In genomic region chr21:44953628-44954021, GRCh38 we compare ENCODE assay signal across 23 cellular contexts. TPM values are rescaled to one million over a fixed set of nuclear protein-coding genes. Genes with fewer than 3 reads are reported as not detected.
DNase-seq lines count a peak whose midpoint lies in the region; ATAC-seq and TF ChIP-seq lines count a peak whose summit lies in the region.
"Had no signal": no experiment of that assay in that cellular context is flagged by ENCODE, and none has a peak within 500 bp of the region (broad histone marks: within the 10 kb centered on the region; RNA-seq: fewer than 3 reads in every experiment).

No MANE protein-coding gene starts in this region.

- no peak for TF ChIP-seq CTCF in ascending aorta (IDR thresholded peaks at IDR 0.05)
- no peak for TF ChIP-seq CTCF in right atrium auricular region (IDR thresholded peaks at IDR 0.05)
- TF ChIP-seq CTCF in prostate gland (IDR thresholded peaks at IDR 0.05) = no peak

- WGBS in prostate gland = 89% methylated on average over 9 of the region's 13 CpGs

- H3K9me3 ChIP-seq in ascending aorta = no peaks in the 10 kb centered on the region
- no peaks in the 10 kb centered on the region for H3K9me3 ChIP-seq in right atrium auricular region
- no peaks in the 10 kb centered on the region for H3K9me3 ChIP-seq in skeletal muscle tissue (ENCODE audit: control insufficient read depth in 3 of 3, low read length in 3 of 3)
- H3K9me3 ChIP-seq in prostate gland = no peaks in the 10 kb centered on the region
- H3K9me3 ChIP-seq: sigmoid colon had no signal

- peaks cover 0 to 5% of the 10 kb centered on the region in 2 donors for H3K36me3 ChIP-seq in ascending aorta
- H3K36me3 ChIP-seq in right atrium auricular region = no peaks in the 10 kb centered on the region
- peaks cover 3 to 10% (median 5%) of the 10 kb centered on the region in 3 donors for H3K36me3 ChIP-seq in skeletal muscle tissue (ENCODE audit: control insufficient read depth in 3 of 3, insufficient read depth in 3 of 3, low read length in 3 of 3)
- no peaks in the 10 kb centered on the region for H3K36me3 ChIP-seq in prostate gland
- H3K36me3 ChIP-seq: cardiac muscle cell, sigmoid colon had no signal

- intact Hi-C loops in ascending aorta (cut with DNase I) = no loop called here
- intact Hi-C loops in prostate gland (cut with DNase I) = loop anchor here (10.0 kb wide), 1 partner anchor 481 kb away; no protein-coding TSS in a partner anchor

- TF ChIP-seq EP300 in Ishikawa (IDR thresholded peaks at IDR 0.05; ENCODE audit: borderline replicate concordance) = no peak

- no peak for TF ChIP-seq RAD21 in Ishikawa (IDR thresholded peaks at IDR 0.05; ENCODE audit: low read depth)

- H3K4me3 ChIP-seq in ascending aorta = no peak overlapping the region
- no peak overlapping the region for H3K4me3 ChIP-seq in right atrium auricular region
- peak overlapping the region in 1 of 3 donors; percentile 29 for H3K4me3 ChIP-seq in skeletal muscle tissue (ENCODE audit: low read length in 3 of 3)
- no peak overlapping the region for H3K4me3 ChIP-seq in prostate gland
- H3K4me3 ChIP-seq: cardiac muscle cell, sigmoid colon had no signal

- H3K27ac ChIP-seq in ascending aorta (peak overlapping the region; percentile 82 to 96), right atrium auricular region (peak overlapping the region; percentile 91 to 92), skeletal muscle tissue (ENCODE audit: low read depth, low read length) (peak overlapping the region; percentile 97), prostate gland (no peak overlapping the region)

- H3K9ac ChIP-seq in skeletal muscle tissue (ENCODE audit: low read depth in 1 of 3, low read length in 3 of 3) = peak overlapping the region; percentile 51 to 78 (median 74)

- no peak for ATAC-seq in HG02884 (IDR thresholded peaks at IDR 0.05; ENCODE audit: unreplicated experiment)
- ATAC-seq: activated naive CD4-positive, alpha-beta T cell treated with anti-CD3 and anti-CD28 coated beads, Interleukin-2, amount 50 U/mL, for 72 hours; effector memory CD8-positive, alpha-beta T cell; PC-3 had no signal

- DNase-seq in ascending aorta (ENCODE audit: low spot score in 2 of 2) (no peak), right atrium auricular region (ENCODE audit: low spot score) (no peak), NCI-H69 (lab: John Stamatoyannopoulos, UW) (no peak), prostate gland (ENCODE audit: low spot score) (no peak), SIG-M5 (lab: John Stamatoyannopoulos, UW) (no peak)
- DNase-seq: activated CD4-positive, alpha-beta T cell treated with anti-CD3 and anti-CD28 coated beads, Interleukin-2, amount 10 ng/mL, durations not matched to agents 24 days and 14 days; activated CD8-positive, alpha-beta memory T cell treated with anti-CD3 and anti-CD28 coated beads for 24 hours; activated T-cell treated with anti-CD3 and anti-CD28 coated beads for 4 hours; cortex of kidney; DMS79; effector memory CD8-positive, alpha-beta T cell; MM.1S; NCI-H1417; NCI-H2029 treated with DMSO at 0.1 percent for 48 hours; NCI-H524 treated with DMSO at 0.1 percent for 48 hours; PC-3; sigmoid colon; stimulated activated CD4-positive, alpha-beta T cell treated with anti-CD3 and anti-CD28 coated beads, Interleukin-4, amount 100 ng/mL, for 24 hours had no signal

- H3K27me3 ChIP-seq in ascending aorta (no peaks in the 10 kb centered on the region), right atrium auricular region (no peaks in the 10 kb centered on the region), skeletal muscle tissue (ENCODE audit: control insufficient read depth in 3 of 3, insufficient read depth in 3 of 3, low read length in 3 of 3) (no peaks in the 10 kb centered on the region), prostate gland (replicated peaks; ENCODE audit: insufficient read depth) (no peaks in the 10 kb centered on the region)
- H3K27me3 ChIP-seq: cardiac muscle cell, sigmoid colon had no signal

- H3K4me1 ChIP-seq in ascending aorta = peaks cover 28 to 50% of the 10 kb centered on the region in 2 donors
- peaks cover 0 to 77% of the 10 kb centered on the region in 2 donors for H3K4me1 ChIP-seq in right atrium auricular region
- H3K4me1 ChIP-seq in skeletal muscle tissue (ENCODE audit: control insufficient read depth in 3 of 3, insufficient read depth in 3 of 3, low read length in 3 of 3) = peaks cover 53 to 85% (median 69%) of the 10 kb centered on the region in 3 donors
- H3K4me1 ChIP-seq in prostate gland (replicated peaks) = no peaks in the 10 kb centered on the region

- TF ChIP-seq POLR2A in prostate gland (IDR thresholded peaks at IDR 0.05) = no peak

TF ChIP-seq in Ishikawa, 13 proteins besides CTCF, POLR2A, EP300 and RAD21:
- TF ChIP-seq TAF1 (IDR thresholded peaks at IDR 0.05; ENCODE audit: low read depth) (no peak), NFIC (IDR thresholded peaks at IDR 0.05) (0 out of 2 replicates have a peak, but pooled peaks have one; percentile 15), TEAD4 (IDR thresholded peaks at IDR 0.05) (no peak), CREB1 (IDR thresholded peaks at IDR 0.05; ENCODE audit: low read depth) (no peak), TCF12 (IDR thresholded peaks at IDR 0.05; ENCODE audit: low read depth) (no peak)
- TF ChIP-seq, protein P1, sequence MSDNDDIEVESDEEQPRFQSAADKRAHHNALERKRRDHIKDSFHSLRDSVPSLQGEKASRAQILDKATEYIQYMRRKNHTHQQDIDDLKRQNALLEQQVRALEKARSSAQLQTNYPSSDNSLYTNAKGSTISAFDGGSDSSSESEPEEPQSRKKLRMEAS (IDR thresholded peaks at IDR 0.05) = no peak

RNA-seq across cellular contexts. Expression of gene SLX9, which starts 13.8 kb away (rescaled TPM):
- 0.75 TPM for total RNA-seq in ascending aorta
- total RNA-seq in right atrium auricular region = 10 to 100 TPM; 15.9 to 18.8 TPM
- 10.4 TPM for total RNA-seq in skeletal muscle tissue
- 10 to 100 TPM; 21.4 to 24.8 TPM for total RNA-seq in prostate gland

RNA-seq across cellular contexts. Expression of gene ITGB2, which starts 32.9 kb away (rescaled TPM):
- total RNA-seq in ascending aorta (65.5 TPM), right atrium auricular region (10 to 100 TPM; 16.7 to 63.6 TPM), skeletal muscle tissue (19.8 TPM), prostate gland (10 to 100 TPM; 23.1 to 56.1 TPM)

Comparison
In these comparisons a context has a peak if more than half of its experiments do, and no peak if none do; other contexts are left out.
1. H3K27ac ChIP-seq: peak in ascending aorta (2 of 2), right atrium auricular region (2 of 2) and skeletal muscle tissue (single experiment); none in prostate gland (0 of 2).